ENCODE assay signal across 31 cellular contexts in genomic region chr11:44358713-44359112, GRCh38. TPM values are rescaled to one million over a fixed set of nuclear protein-coding genes. Genes with fewer than 3 reads are reported as not detected.
DNase-seq lines count a peak whose midpoint lies in the region; ATAC-seq, FAIRE-seq and TF ChIP-seq lines count a peak whose summit lies in the region.
"Had no signal": no experiment of that assay in that cellular context is flagged by ENCODE, and none has a peak within 500 bp of the region (broad histone marks: within the 10 kb centered on the region; RNA-seq: fewer than 3 reads in every experiment).

No MANE protein-coding gene starts in this region.

- H3K9ac ChIP-seq in MM.1S (ENCODE audit: low read length) (no peak overlapping the region), K562 (ENCODE audit: insufficient read depth in 1 of 2, low read depth in 2 of 2, low read length in 2 of 2) (no peak overlapping the region)
- H3K9ac ChIP-seq: BLaER1 had no signal

- H3K27me3 ChIP-seq in MM.1S (replicated peaks; ENCODE audit: insufficient read depth, low read length) (no peaks in the 10 kb centered on the region), K562 (ENCODE audit: control insufficient read depth in 2 of 2, insufficient read depth in 2 of 2, low read length in 2 of 2) (peaks cover 33 to 46% of the 10 kb centered on the region in 2 experiments), upper lobe of right lung (peaks cover 5% of the 10 kb centered on the region)
- H3K27me3 ChIP-seq: BE2C, BLaER1 had no signal

- peak; percentile 47 for DNase-seq in MM.1S
- no peak for DNase-seq in K562 (ENCODE audit: extremely low read depth in 1 of 4, low spot score in 3 of 4)
- DNase-seq in upper lobe of right lung = peak; percentile 10
- DNase-seq in stimulated activated naive CD4-positive, alpha-beta T cell (lab: John Stamatoyannopoulos, UW) = no peak
- DNase-seq: 8988T; ACHN; BE2C; C1 segment of cervical spinal cord; CD4-positive, alpha-beta memory T cell; CD4-positive, CD25-positive, alpha-beta regulatory T cell; CD8-positive, alpha-beta memory T cell; COR-L47; DMS 273 treated with DMSO at 0.1 percent for 48 hours; DMS153; DMS53; DMS79; DND-41; EL; GDM1 had no signal

- no peaks in the 10 kb centered on the region for H3K9me3 Mint-ChIP-seq in nephron

- no peaks in the 10 kb centered on the region for H3K36me3 Mint-ChIP-seq in nephron (ENCODE audit: low read depth)
- H3K36me3 Mint-ChIP-seq: CD14-positive monocyte; CD4-positive, alpha-beta memory T cell; CD4-positive, CD25-positive, alpha-beta regulatory T cell; CD8-positive, alpha-beta memory T cell had no signal

- H3K4me3 Mint-ChIP-seq in nephron = no peak overlapping the region
- H3K4me3 Mint-ChIP-seq: CD4-positive, alpha-beta memory T cell; CD4-positive, CD25-positive, alpha-beta regulatory T cell; CD8-positive, alpha-beta memory T cell had no signal

- BruUV-seq in K562 (replicated peaks; lab: Mats Ljungman, UMichigan) = no TSS peak

- no peak for TF ChIP-seq POLR2A in K562 (conservative IDR thresholded peaks at IDR 0.05)

- no peak for TF ChIP-seq EP300 in K562 (IDR thresholded peaks at IDR 0.05; ENCODE audit: low read length)

- H4K20me1 ChIP-seq in MM.1S (ENCODE audit: insufficient read depth, low read length) = no peaks in the 10 kb centered on the region
- 0 out of 2 replicates have a peak, but pooled peaks cover 2% of the 10 kb centered on the region for H4K20me1 ChIP-seq in K562 (replicated peaks; ENCODE audit: control insufficient read depth, insufficient read depth, low read length)
- H4K20me1 ChIP-seq: BLaER1 had no signal

- ATAC-seq in K562 = no peak
- ATAC-seq in upper lobe of right lung = no peak
- ATAC-seq in HG03520 (IDR thresholded peaks at IDR 0.05; ENCODE audit: unreplicated experiment) = no peak
- ATAC-seq in GM21381 (IDR thresholded peaks at IDR 0.05; ENCODE audit: unreplicated experiment) = no peak
- ATAC-seq in GM18519 (IDR thresholded peaks at IDR 0.05; ENCODE audit: low FRiP score, unreplicated experiment) = no peak
- ATAC-seq: GM12878 had no signal

- peak overlapping the region in 2 of 3 experiments; percentile 1 to 8 for H3K27ac Mint-ChIP-seq in nephron
- H3K27ac Mint-ChIP-seq: CD4-positive, alpha-beta memory T cell; CD4-positive, CD25-positive, alpha-beta regulatory T cell; CD8-positive, alpha-beta memory T cell had no signal

- CTCF ChIA-PET in K562 (lab: Yijun Ruan, JAX; ENCODE audit: low intra/inter-chr PET ratio) = no interaction called here

- WGBS in K562 (ENCODE audit: insufficient coverage, low coverage, missing lambda C conversion rate) = 6% methylated on average over 7 of the region's 7 CpGs

- no peaks in the 10 kb centered on the region for H3K9me1 ChIP-seq in K562 (ENCODE audit: control insufficient read depth, insufficient read depth, low read length)

- peaks cover 29% of the 10 kb centered on the region for H3K4me1 Mint-ChIP-seq in nephron
- H3K4me1 Mint-ChIP-seq: CD14-positive monocyte; CD4-positive, alpha-beta memory T cell; CD4-positive, CD25-positive, alpha-beta regulatory T cell; CD8-positive, alpha-beta memory T cell had no signal

- H2AFZ ChIP-seq in MM.1S (ENCODE audit: low read length) (no peak overlapping the region), K562 (ENCODE audit: low read depth, low read length) (no peak overlapping the region)

- no peak for TF ChIP-seq RAD21 in K562 (CRISPR knock-in tag; conservative IDR thresholded peaks at IDR 0.05 in 1 of 2, IDR thresholded peaks at IDR 0.05 in 1 of 2)

- no peaks in the 10 kb centered on the region for H3K9me2 ChIP-seq in MM.1S (replicated peaks; ENCODE audit: insufficient read depth, low read length)

- TF ChIP-seq CTCF in MM.1S (IDR thresholded peaks at IDR 0.05; ENCODE audit: low read length) (no peak), K562 (IDR thresholded peaks at IDR 0.05 in 2 of 3, conservative IDR thresholded peaks at IDR 0.05 in 1 of 3; ENCODE audit: insufficient read depth in 2 of 3, low read depth in 1 of 3, low read length in 3 of 3) (no peak), nephron (IDR thresholded peaks at IDR 0.05; ENCODE audit: unreplicated experiment in 3 of 3) (no peak), upper lobe of right lung (IDR thresholded peaks at IDR 0.05) (no peak)

- H3K4me2 ChIP-seq in MM.1S (ENCODE audit: low read depth, low read length) = no peak overlapping the region
- H3K4me2 ChIP-seq in K562 (ENCODE audit: insufficient read depth, low read length) = no peak overlapping the region
- H3K4me2 ChIP-seq: BLaER1 had no signal

- no peak for FAIRE-seq in K562 (lab: Jason Lieb, UNC)
- FAIRE-seq: A204.1, GM12878, GM12892, GM18507, GM19239 had no signal

- intact Hi-C loops in K562 (cut with micrococcal nuclease) = no loop called here
- intact Hi-C loops in upper lobe of right lung (cut with DNase I) = no loop called here

- H3K36me3 ChIP-seq in MM.1S (replicated peaks; ENCODE audit: insufficient read depth, low read length) (no peaks in the 10 kb centered on the region), K562 (ENCODE audit: control insufficient read depth, insufficient read depth, low read length) (no peaks in the 10 kb centered on the region), upper lobe of right lung (no peaks in the 10 kb centered on the region)
- H3K36me3 ChIP-seq: BE2C, BLaER1 had no signal

- no peaks in the 10 kb centered on the region for H3F3A ChIP-seq in MM.1S (ENCODE audit: insufficient read depth, low read length)

- H3K9me3 ChIP-seq in MM.1S (replicated peaks; ENCODE audit: insufficient read depth, low read length) (no peaks in the 10 kb centered on the region), K562 (replicated peaks; ENCODE audit: control insufficient read depth, insufficient read depth, low read depth, low read length) (no peaks in the 10 kb centered on the region), upper lobe of right lung (no peaks in the 10 kb centered on the region)
- H3K9me3 ChIP-seq: BE2C had no signal

- H3K79me2 ChIP-seq in MM.1S (ENCODE audit: low read length) (no peaks in the 10 kb centered on the region), K562 (ENCODE audit: control insufficient read depth, insufficient read depth, low read length) (no peaks in the 10 kb centered on the region)

- H3K4me3 ChIP-seq in MM.1S (ENCODE audit: low read length) (no peak overlapping the region), K562 (no peak overlapping the region), upper lobe of right lung (no peak overlapping the region)
- H3K4me3 ChIP-seq: BLaER1, GM12878 had no signal

- in situ Hi-C loops in K562 (cut with MboI) = no loop called here

- H3K27me3 Mint-ChIP-seq in nephron (ENCODE audit: low read depth) = peaks cover 12% of the 10 kb centered on the region

- H3K27ac ChIP-seq in MM.1S (ENCODE audit: low read length) (no peak overlapping the region), K562 (ENCODE audit: extremely low read depth, low read depth, low read length) (no peak overlapping the region), upper lobe of right lung (no peak overlapping the region)
- H3K27ac ChIP-seq: BLaER1 had no signal

- POLR2A ChIA-PET in K562 (lab: Yijun Ruan, JAX) = no interaction called here

- H3K4me1 ChIP-seq in MM.1S (ENCODE audit: low read length) (peaks cover 8% of the 10 kb centered on the region; the same call in 1 of the 2 replicates), K562 (replicated peaks in 1 of 2; ENCODE audit: control insufficient read depth in 2 of 2, insufficient read depth in 2 of 2, low read length in 2 of 2) (peaks cover 5 to 6% of the 10 kb centered on the region in 2 experiments; a peak in 3 of 5 replicates), upper lobe of right lung (no peaks in the 10 kb centered on the region)
- H3K4me1 ChIP-seq: BE2C, BLaER1 had no signal

TF ChIP-seq in K562, 482 proteins besides CTCF, POLR2A, EP300 and RAD21 (continues in another document):
- TF ChIP-seq LARP7 (IDR thresholded peaks at IDR 0.05) = no peak
- TF ChIP-seq C11orf30 (IDR thresholded peaks at IDR 0.05; ENCODE audit: low read depth) = peak; percentile 40; the same call in 1 of the 2 replicates
- no peak for TF ChIP-seq MXI1 (IDR thresholded peaks at IDR 0.05; ENCODE audit: low read depth, low read length)
- TF ChIP-seq MAFG (tag; conservative IDR thresholded peaks at IDR 0.05) = peak; percentile 59
- TF ChIP-seq KDM1A (IDR thresholded peaks at IDR 0.05) = 0 out of 4 replicates have a peak, but pooled peaks of 1 of the 2 experiments have one; percentile 29

RNA-seq across cellular contexts. Expression of gene ALX4, which starts 48.8 kb away (rescaled TPM):
- 0.11 and 0.35 TPM in 2 replicates for total RNA-seq in K562 (2011; cell fraction: chromatin; rRNA removed; ENCODE audit: low replicate concordance)
- 0.13 and 0.33 TPM in 2 replicates for total RNA-seq in K562 (2011; cell fraction: nucleolus; rRNA removed)
- 0.15 and 0.31 TPM in 2 replicates for total RNA-seq in K562 (2011; cell fraction: nucleoplasm; rRNA removed)
- total RNA-seq in K562 (2014; rRNA removed) = 0.65 and 1.0 TPM in 2 replicates
- total RNA-seq in K562 (2014; rRNA removed; fragmentation: Illumina TruSeq; extraction: Trizol) = 0.22 and 0.33 TPM in 2 replicates
- 0.60 and 0.62 TPM in 2 replicates for total RNA-seq in K562 (2015; rRNA removed; fragmentation: Illumina TruSeq; extraction: Trizol)
- 1.1 and 1.2 TPM in 2 replicates for total RNA-seq in K562 (2021)
- 0.14 and 0.81 TPM in 2 replicates for polyA plus RNA-seq in K562 (2011; rRNA removed)
- polyA plus RNA-seq in K562 (2011; cell fraction: cytosol; rRNA removed) = 0.30 and 0.59 TPM in 2 replicates
- 0.44 and 0.91 TPM in 2 replicates for polyA plus RNA-seq in K562 (2011; cell fraction: nucleus; rRNA removed)
- polyA plus RNA-seq in K562 (2012) = 0.89 and 1.6 TPM in 2 replicates
- 0.64 and 0.78 TPM in 2 replicates for polyA plus RNA-seq in K562 (2014; fragmentation: Illumina TruSeq; extraction: Trizol)
- under 1 TPM; 0.07 to 0.13 TPM for polyA plus RNA-seq in K562 (2014; fragmentation: Nextera tagmentation; extraction: Ambion mirVana)
- 0.23 and 0.51 TPM in 2 replicates for polyA plus RNA-seq in K562 (2014; rRNA removed)
- polyA minus RNA-seq in K562 (2011; rRNA and poly(A)+ RNA removed) = 0.21 and 0.99 TPM in 2 replicates
- polyA minus RNA-seq in K562 (2011; cell fraction: cytosol; rRNA and poly(A)+ RNA removed) = 0.48 and 1.8 TPM in 2 replicates
- 0.40 and 1.4 TPM in 2 replicates for polyA minus RNA-seq in K562 (2011; cell fraction: nucleus; rRNA and poly(A)+ RNA removed)
- total RNA-seq in upper lobe of right lung = not detected
- total RNA-seq: CD4-positive, alpha-beta memory T cell; CD4-positive, CD25-positive, alpha-beta regulatory T cell; CD8-positive, alpha-beta memory T cell; GM12878 had no signal
- polyA plus RNA-seq: AG04450; CD14-positive monocyte; CD4-positive, alpha-beta memory T cell; CD4-positive, CD25-positive, alpha-beta regulatory T cell; CD8-positive, alpha-beta memory T cell; GM12878 had no signal

Comparison
In these comparisons a context has a peak if more than half of its experiments do, and no peak if none do; other contexts are left out.
1. DNase-seq: peak in MM.1S (single experiment) and upper lobe of right lung (single experiment); none in K562 (0 of 4) and stimulated activated naive CD4-positive, alpha-beta T cell (0 of 6).